8 cellular contexts compared by ENCODE assay signal in the genomic region with DNA sequence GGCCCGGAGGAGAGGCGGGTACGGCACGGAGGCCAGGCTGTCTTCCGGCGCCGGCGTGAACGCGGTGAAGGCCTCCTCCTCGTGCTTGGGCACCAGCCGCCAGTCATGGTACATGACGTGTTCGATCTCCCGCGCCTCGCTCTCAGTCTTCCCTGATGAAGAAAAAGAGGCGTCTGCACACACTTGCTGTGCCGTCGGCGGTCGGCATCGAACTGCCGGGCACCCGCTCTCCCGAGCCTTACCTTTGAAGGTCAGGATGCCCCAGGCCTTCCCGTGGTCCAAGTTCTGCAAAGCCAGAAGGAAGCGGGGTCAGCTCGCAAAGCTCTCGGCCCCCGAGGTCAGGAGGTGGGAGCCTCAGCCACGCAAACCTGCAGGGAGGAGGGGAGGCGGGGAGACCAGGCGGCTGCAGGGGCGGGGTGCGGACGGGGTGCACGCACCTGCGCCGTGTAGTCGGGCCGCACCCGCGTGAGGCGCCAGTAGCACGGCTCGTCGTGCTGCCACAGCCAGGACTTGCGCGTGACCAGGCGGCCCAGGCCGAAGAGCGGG. TPM values are rescaled to one million over a fixed set of nuclear protein-coding genes. Genes with fewer than 3 reads are reported as not detected.
A peak's percentile ranks its signal among the peaks of the same experiment; 100 is the strongest.
DNase-seq lines count a peak whose midpoint lies in the region; ATAC-seq and TF ChIP-seq lines count a peak whose summit lies in the region.

A gene with protein sequence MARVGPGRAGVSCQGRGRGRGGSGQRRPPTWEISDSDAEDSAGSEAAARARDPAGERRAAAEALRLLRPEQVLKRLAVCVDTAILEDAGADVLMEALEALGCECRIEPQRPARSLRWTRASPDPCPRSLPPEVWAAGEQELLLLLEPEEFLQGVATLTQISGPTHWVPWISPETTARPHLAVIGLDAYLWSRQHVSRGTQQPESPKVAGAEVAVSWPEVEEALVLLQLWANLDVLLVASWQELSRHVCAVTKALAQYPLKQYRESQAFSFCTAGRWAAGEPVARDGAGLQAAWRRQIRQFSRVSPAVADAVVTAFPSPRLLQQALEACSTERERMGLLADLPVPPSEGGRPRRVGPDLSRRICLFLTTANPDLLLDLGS (plus strand): TSS at position 449 of the 546 bp plus-strand sequence. CDS start 418 bp downstream, outside the sequence.

- TF ChIP-seq CTCF in AG09309 (IDR thresholded peaks at IDR 0.05; ENCODE audit: control insufficient read depth, insufficient read depth, low read depth, low read length, missing control alignments) (no peak), OCI-LY3 (IDR thresholded peaks at IDR 0.05; ENCODE audit: low read depth, low read length) (no peak), heart right ventricle (IDR thresholded peaks at IDR 0.05) (no peak)

- WGBS in heart right ventricle, 2 donors, result 1% methylated on average over 53 of the region's 53 CpGs

- no peak within 1 kb of the TSS for H2AFZ ChIP-seq in OCI-LY3 (ENCODE audit: low read depth, low read length)

- CTCF ChIA-PET in activated naive CD4-positive, alpha-beta T cell treated with anti-CD3 and anti-CD28 coated beads for 36 hours (lab: Charles Lee), result interaction anchor here (1.5 to 3.5 kb wide), 3 partner anchors 10 to 169 kb away, joined by 3 to 26 read pairs (median 10); partner anchors contain the start of genes MAPK8IP3, NUBP2 and SPSB3

- H3K79me2 ChIP-seq in OCI-LY3 (ENCODE audit: low read length), result peaks cover 35% of the 10 kb centered on the region

- H3K9me3 ChIP-seq in OCI-LY3 (ENCODE audit: insufficient read depth, low read length) (no peaks in the 10 kb centered on the region), heart right ventricle (no peaks in the 10 kb centered on the region)

- H3K4me2 ChIP-seq in OCI-LY3 (ENCODE audit: low read length), result peak within 1 kb of the TSS; percentile 97

- peaks cover 7% of the 10 kb centered on the region for H3K4me1 Mint-ChIP-seq in activated naive CD4-positive, alpha-beta T cell treated with anti-CD3 and anti-CD28 coated beads for 36 hours (ENCODE audit: low read depth)

- no peaks in the 10 kb centered on the region for H4K20me1 ChIP-seq in OCI-LY3 (ENCODE audit: insufficient read depth, low read length)

- peaks cover 12% of the 10 kb centered on the region for H3K4me1 ChIP-seq in OCI-LY3 (ENCODE audit: low read length)
- peaks cover 27 to 46% (median 39%) of the 10 kb centered on the region in 9 donors for H3K4me1 ChIP-seq in heart right ventricle

- DNase-seq in AG09309 (ENCODE audit: low read depth) (no peak), heart right ventricle (no peak), sciatic nerve (ENCODE audit: low spot score) (no peak), NCI-H1930 (lab: John Stamatoyannopoulos, UW) (no peak), putamen (ENCODE audit: low spot score) (no peak)
- peak; percentile 69 for DNase-seq in activated naive CD4-positive, alpha-beta T cell treated with anti-CD3 and anti-CD28 coated beads for 36 hours

- peak within 1 kb of the TSS; percentile 93 for H3K27ac Mint-ChIP-seq in activated naive CD4-positive, alpha-beta T cell treated with anti-CD3 and anti-CD28 coated beads for 36 hours

- H3K36me3 ChIP-seq in OCI-LY3 (replicated peaks; ENCODE audit: low read depth, low read length), result peaks cover 7% of the 10 kb centered on the region
- peaks cover 0 to 52% (median 21%) of the 10 kb centered on the region in 9 donors for H3K36me3 ChIP-seq in heart right ventricle

- H3K9me3 Mint-ChIP-seq in activated naive CD4-positive, alpha-beta T cell treated with anti-CD3 and anti-CD28 coated beads for 36 hours, result no peaks in the 10 kb centered on the region

- H3K36me3 Mint-ChIP-seq in activated naive CD4-positive, alpha-beta T cell treated with anti-CD3 and anti-CD28 coated beads for 36 hours (ENCODE audit: low read depth), result peaks cover 15% of the 10 kb centered on the region

- ATAC-seq in GM21723 (IDR thresholded peaks at IDR 0.05; ENCODE audit: unreplicated experiment) (peak; percentile 9), heart right ventricle (peak in 2 of 8 donors; percentile 0 to 1), sciatic nerve (no peak)

- H3K4me3 Mint-ChIP-seq in activated naive CD4-positive, alpha-beta T cell treated with anti-CD3 and anti-CD28 coated beads for 36 hours, result peak within 1 kb of the TSS; percentile 93

- H3K4me3 ChIP-seq in AG09309 (ENCODE audit: control insufficient read depth, low read depth, low read length) (peak within 1 kb of the TSS; percentile 50), OCI-LY3 (ENCODE audit: low read length) (peak within 1 kb of the TSS; percentile 99), heart right ventricle (peak within 1 kb of the TSS; percentile 88 to 100 (median 98))

- intact Hi-C loops in activated naive CD4-positive, alpha-beta T cell treated with anti-CD3 and anti-CD28 coated beads for 36 hours (cut with micrococcal nuclease), result loop anchor here (1.0 to 5.0 kb wide), 7 partner anchors 54 to 464 kb away; partner anchors contain the start of genes CRAMP1, FAHD1, HAGH and IFT140
- intact Hi-C loops in heart right ventricle (cut with DNase I) (loop anchor here in 1 of 10 donors (5.0 kb wide), 1 partner anchor 65 kb away; the partner anchor contains the start of gene MAPK8IP3), sciatic nerve (cut with DNase I) (no loop called here)

- H3K9ac ChIP-seq in OCI-LY3 (ENCODE audit: low read length), result peak within 1 kb of the TSS; percentile 97

- H3K27ac ChIP-seq in OCI-LY3 (ENCODE audit: low read length), result peak within 1 kb of the TSS; percentile 82
- H3K27ac ChIP-seq in heart right ventricle, result peak within 1 kb of the TSS; percentile 89 to 99 (median 97)

- no peaks in the 10 kb centered on the region for H3K27me3 Mint-ChIP-seq in activated naive CD4-positive, alpha-beta T cell treated with anti-CD3 and anti-CD28 coated beads for 36 hours (ENCODE audit: low read depth)

- H3K27me3 ChIP-seq in OCI-LY3 (ENCODE audit: low read depth, low read length) (no peaks in the 10 kb centered on the region), heart right ventricle (no peaks in the 10 kb centered on the region)

RNA-seq across cellular contexts. Expression of the gene that starts here (rescaled TPM):
- 1 to 10 TPM; 7.7 to 7.8 TPM for total RNA-seq in activated naive CD4-positive, alpha-beta T cell treated with anti-CD3 and anti-CD28 coated beads for 36 hours
- total RNA-seq in heart right ventricle (10 to 100 TPM in 1 of 10 donors, 1 to 10 TPM in 9; 4.9 to 13.8 (median 7.3) TPM), sciatic nerve (15.3 TPM)
- 10 to 100 TPM in 1 of 2 donors, 1 to 10 TPM in 1; 3.0 to 17.9 TPM for polyA plus RNA-seq in heart right ventricle
